Comparison of ENCODE assay signal across 1 cellular context in the genomic region with DNA sequence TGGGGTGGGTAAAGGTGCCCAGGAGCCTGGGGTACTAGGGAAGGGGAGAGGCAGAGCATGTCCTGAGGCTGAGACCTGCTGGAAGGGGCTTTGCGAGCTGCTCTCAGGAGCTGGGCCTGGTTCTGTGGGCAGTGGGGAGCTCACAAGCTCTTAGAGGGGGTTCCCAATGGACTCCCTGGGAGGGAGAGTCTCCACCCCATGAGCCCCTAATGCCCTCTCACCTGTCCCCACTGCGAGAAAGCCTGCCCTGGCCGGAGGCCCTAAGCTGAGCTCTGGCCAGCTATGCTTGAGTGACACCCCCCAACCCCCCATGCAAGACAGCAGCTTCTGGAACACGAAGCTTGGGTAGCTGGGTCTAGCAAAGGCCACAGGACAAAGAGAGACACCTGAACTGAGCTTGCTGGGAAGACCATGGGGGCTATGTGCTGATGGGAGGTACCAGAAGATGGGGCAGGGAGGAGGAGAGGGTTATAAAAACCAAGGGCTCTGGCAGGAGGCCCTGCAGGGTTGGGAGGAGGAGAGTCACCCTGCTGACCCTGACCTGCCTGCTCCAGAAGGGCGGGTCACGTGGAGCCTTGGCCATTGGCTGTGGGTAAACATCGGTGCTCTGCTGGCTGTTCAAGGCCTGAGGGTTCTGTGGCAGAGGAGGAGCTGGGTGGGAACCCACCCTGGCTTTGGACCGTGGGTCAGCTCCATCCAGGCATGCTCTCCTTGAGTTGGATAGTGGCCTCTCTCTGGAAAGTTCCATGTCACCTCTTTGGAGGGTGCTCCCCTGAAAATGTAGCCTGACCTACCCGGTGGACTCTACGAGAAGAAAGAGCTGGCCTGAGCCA.
TF ChIP-seq lines count a peak whose summit lies in the region.

No MANE protein-coding gene starts in this region.

TF ChIP-seq in HepG2, 621 proteins besides CTCF, POLR2A, EP300 and RAD21 (continued from another document and continues in another):
- TF ChIP-seq, protein P1, sequence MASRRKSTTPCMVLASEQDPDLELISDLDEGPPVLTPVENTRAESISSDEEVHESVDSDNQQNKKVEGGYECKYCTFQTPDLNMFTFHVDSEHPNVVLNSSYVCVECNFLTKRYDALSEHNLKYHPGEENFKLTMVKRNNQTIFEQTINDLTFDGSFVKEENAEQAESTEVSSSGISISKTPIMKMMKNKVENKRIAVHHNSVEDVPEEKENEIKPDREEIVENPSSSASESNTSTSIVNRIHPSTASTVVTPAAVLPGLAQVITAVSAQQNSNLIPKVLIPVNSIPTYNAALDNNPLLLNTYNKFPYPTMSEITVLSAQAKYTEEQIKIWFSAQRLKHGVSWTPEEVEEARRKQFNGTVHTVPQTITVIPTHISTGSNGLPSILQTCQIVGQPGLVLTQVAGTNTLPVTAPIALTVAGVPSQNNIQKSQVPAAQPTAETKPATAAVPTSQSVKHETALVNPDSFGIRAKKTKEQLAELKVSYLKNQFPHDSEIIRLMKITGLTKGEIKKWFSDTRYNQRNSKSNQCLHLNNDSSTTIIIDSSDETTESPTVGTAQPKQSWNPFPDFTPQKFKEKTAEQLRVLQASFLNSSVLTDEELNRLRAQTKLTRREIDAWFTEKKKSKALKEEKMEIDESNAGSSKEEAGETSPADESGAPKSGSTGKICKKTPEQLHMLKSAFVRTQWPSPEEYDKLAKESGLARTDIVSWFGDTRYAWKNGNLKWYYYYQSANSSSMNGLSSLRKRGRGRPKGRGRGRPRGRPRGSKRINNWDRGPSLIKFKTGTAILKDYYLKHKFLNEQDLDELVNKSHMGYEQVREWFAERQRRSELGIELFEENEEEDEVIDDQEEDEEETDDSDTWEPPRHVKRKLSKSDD (CRISPR knock-in tag; IDR thresholded peaks at IDR 0.05; ENCODE audit: low read depth), result 0 out of 2 replicates have a peak, but pooled peaks have one; percentile 42
- no peak for TF ChIP-seq ZMYM3 (CRISPR knock-in tag; IDR thresholded peaks at IDR 0.05)
- no peak for TF ChIP-seq HMG20B (CRISPR knock-in tag; conservative IDR thresholded peaks at IDR 0.05)
- TF ChIP-seq ZBTB7B (CRISPR knock-in tag; IDR thresholded peaks at IDR 0.05), result peak; percentile 75; the same call in 1 of the 2 replicates
- no peak for TF ChIP-seq TBX3 (IDR thresholded peaks at IDR 0.05; ENCODE audit: borderline replicate concordance)
- TF ChIP-seq XRCC5 (optimal IDR thresholded peaks at IDR 0.05; ENCODE audit: low read length), result no peak
- TF ChIP-seq U2AF1 (optimal IDR thresholded peaks at IDR 0.05; ENCODE audit: low read depth, low read length), result no peak
- peak; percentile 27; the same call in 1 of the 2 replicates for TF ChIP-seq HIVEP1 (CRISPR knock-in tag; IDR thresholded peaks at IDR 0.05)
- no peak for TF ChIP-seq HNRNPH1 (optimal IDR thresholded peaks at IDR 0.05; ENCODE audit: low read depth, low read length)
- TF ChIP-seq ZBTB20 (CRISPR knock-in tag; IDR thresholded peaks at IDR 0.05; ENCODE audit: borderline replicate concordance, low read depth), result 0 out of 2 replicates have a peak, but pooled peaks have one; percentile 27
- TF ChIP-seq FOXK2 (IDR thresholded peaks at IDR 0.05), result no peak
- TF ChIP-seq, protein P2, sequence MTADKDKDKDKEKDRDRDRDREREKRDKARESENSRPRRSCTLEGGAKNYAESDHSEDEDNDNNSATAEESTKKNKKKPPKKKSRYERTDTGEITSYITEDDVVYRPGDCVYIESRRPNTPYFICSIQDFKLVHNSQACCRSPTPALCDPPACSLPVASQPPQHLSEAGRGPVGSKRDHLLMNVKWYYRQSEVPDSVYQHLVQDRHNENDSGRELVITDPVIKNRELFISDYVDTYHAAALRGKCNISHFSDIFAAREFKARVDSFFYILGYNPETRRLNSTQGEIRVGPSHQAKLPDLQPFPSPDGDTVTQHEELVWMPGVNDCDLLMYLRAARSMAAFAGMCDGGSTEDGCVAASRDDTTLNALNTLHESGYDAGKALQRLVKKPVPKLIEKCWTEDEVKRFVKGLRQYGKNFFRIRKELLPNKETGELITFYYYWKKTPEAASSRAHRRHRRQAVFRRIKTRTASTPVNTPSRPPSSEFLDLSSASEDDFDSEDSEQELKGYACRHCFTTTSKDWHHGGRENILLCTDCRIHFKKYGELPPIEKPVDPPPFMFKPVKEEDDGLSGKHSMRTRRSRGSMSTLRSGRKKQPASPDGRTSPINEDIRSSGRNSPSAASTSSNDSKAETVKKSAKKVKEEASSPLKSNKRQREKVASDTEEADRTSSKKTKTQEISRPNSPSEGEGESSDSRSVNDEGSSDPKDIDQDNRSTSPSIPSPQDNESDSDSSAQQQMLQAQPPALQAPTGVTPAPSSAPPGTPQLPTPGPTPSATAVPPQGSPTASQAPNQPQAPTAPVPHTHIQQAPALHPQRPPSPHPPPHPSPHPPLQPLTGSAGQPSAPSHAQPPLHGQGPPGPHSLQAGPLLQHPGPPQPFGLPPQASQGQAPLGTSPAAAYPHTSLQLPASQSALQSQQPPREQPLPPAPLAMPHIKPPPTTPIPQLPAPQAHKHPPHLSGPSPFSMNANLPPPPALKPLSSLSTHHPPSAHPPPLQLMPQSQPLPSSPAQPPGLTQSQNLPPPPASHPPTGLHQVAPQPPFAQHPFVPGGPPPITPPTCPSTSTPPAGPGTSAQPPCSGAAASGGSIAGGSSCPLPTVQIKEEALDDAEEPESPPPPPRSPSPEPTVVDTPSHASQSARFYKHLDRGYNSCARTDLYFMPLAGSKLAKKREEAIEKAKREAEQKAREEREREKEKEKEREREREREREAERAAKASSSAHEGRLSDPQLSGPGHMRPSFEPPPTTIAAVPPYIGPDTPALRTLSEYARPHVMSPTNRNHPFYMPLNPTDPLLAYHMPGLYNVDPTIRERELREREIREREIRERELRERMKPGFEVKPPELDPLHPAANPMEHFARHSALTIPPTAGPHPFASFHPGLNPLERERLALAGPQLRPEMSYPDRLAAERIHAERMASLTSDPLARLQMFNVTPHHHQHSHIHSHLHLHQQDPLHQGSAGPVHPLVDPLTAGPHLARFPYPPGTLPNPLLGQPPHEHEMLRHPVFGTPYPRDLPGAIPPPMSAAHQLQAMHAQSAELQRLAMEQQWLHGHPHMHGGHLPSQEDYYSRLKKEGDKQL (CRISPR knock-in tag; IDR thresholded peaks at IDR 0.05; ENCODE audit: low read depth), result no peak
- no peak for TF ChIP-seq ZNF160 (CRISPR knock-in tag; IDR thresholded peaks at IDR 0.05)
- TF ChIP-seq, protein P3, sequence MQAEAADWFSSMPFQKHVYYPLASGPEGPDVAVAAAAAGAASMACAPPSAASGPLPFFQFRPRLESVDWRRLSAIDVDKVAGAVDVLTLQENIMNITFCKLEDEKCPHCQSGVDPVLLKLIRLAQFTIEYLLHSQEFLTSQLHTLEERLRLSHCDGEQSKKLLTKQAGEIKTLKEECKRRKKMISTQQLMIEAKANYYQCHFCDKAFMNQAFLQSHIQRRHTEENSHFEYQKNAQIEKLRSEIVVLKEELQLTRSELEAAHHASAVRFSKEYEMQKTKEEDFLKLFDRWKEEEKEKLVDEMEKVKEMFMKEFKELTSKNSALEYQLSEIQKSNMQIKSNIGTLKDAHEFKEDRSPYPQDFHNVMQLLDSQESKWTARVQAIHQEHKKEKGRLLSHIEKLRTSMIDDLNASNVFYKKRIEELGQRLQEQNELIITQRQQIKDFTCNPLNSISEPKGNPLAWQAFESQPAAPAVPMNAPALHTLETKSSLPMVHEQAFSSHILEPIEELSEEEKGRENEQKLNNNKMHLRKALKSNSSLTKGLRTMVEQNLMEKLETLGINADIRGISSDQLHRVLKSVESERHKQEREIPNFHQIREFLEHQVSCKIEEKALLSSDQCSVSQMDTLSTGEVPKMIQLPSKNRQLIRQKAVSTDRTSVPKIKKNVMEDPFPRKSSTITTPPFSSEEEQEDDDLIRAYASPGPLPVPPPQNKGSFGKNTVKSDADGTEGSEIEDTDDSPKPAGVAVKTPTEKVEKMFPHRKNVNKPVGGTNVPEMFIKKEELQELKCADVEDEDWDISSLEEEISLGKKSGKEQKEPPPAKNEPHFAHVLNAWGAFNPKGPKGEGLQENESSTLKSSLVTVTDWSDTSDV (CRISPR knock-in tag; IDR thresholded peaks at IDR 0.05), result peak; percentile 48; the same call in 1 of the 2 replicates
- TF ChIP-seq SRF (IDR thresholded peaks at IDR 0.05; ENCODE audit: low read depth, low read length), result no peak
- TF ChIP-seq MXI1 (IDR thresholded peaks at IDR 0.05; ENCODE audit: borderline replicate concordance, low read depth, low read length), result no peak; the same call in 2 of the 3 replicates
- TF ChIP-seq, protein P4, sequence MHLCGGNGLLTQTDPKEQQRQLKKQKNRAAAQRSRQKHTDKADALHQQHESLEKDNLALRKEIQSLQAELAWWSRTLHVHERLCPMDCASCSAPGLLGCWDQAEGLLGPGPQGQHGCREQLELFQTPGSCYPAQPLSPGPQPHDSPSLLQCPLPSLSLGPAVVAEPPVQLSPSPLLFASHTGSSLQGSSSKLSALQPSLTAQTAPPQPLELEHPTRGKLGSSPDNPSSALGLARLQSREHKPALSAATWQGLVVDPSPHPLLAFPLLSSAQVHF (CRISPR knock-in tag; IDR thresholded peaks at IDR 0.05), result no peak
- TF ChIP-seq, protein P5, sequence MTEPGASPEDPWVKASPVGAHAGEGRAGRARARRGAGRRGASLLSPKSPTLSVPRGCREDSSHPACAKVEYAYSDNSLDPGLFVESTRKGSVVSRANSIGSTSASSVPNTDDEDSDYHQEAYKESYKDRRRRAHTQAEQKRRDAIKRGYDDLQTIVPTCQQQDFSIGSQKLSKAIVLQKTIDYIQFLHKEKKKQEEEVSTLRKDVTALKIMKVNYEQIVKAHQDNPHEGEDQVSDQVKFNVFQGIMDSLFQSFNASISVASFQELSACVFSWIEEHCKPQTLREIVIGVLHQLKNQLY (CRISPR knock-in tag; IDR thresholded peaks at IDR 0.05), result peak; percentile 72; the same call in 1 of the 2 replicates
- TF ChIP-seq ISL2 (CRISPR knock-in tag; IDR thresholded peaks at IDR 0.05), result no peak
- TF ChIP-seq ZNF333 (CRISPR knock-in tag; IDR thresholded peaks at IDR 0.05; ENCODE audit: borderline replicate concordance), result no peak
- TF ChIP-seq PHB2 (IDR thresholded peaks at IDR 0.05; ENCODE audit: partially characterized antibody), result no peak
- TF ChIP-seq, protein P6, sequence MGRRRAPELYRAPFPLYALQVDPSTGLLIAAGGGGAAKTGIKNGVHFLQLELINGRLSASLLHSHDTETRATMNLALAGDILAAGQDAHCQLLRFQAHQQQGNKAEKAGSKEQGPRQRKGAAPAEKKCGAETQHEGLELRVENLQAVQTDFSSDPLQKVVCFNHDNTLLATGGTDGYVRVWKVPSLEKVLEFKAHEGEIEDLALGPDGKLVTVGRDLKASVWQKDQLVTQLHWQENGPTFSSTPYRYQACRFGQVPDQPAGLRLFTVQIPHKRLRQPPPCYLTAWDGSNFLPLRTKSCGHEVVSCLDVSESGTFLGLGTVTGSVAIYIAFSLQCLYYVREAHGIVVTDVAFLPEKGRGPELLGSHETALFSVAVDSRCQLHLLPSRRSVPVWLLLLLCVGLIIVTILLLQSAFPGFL (CRISPR knock-in tag; IDR thresholded peaks at IDR 0.05), result no peak
- TF ChIP-seq, protein P7, sequence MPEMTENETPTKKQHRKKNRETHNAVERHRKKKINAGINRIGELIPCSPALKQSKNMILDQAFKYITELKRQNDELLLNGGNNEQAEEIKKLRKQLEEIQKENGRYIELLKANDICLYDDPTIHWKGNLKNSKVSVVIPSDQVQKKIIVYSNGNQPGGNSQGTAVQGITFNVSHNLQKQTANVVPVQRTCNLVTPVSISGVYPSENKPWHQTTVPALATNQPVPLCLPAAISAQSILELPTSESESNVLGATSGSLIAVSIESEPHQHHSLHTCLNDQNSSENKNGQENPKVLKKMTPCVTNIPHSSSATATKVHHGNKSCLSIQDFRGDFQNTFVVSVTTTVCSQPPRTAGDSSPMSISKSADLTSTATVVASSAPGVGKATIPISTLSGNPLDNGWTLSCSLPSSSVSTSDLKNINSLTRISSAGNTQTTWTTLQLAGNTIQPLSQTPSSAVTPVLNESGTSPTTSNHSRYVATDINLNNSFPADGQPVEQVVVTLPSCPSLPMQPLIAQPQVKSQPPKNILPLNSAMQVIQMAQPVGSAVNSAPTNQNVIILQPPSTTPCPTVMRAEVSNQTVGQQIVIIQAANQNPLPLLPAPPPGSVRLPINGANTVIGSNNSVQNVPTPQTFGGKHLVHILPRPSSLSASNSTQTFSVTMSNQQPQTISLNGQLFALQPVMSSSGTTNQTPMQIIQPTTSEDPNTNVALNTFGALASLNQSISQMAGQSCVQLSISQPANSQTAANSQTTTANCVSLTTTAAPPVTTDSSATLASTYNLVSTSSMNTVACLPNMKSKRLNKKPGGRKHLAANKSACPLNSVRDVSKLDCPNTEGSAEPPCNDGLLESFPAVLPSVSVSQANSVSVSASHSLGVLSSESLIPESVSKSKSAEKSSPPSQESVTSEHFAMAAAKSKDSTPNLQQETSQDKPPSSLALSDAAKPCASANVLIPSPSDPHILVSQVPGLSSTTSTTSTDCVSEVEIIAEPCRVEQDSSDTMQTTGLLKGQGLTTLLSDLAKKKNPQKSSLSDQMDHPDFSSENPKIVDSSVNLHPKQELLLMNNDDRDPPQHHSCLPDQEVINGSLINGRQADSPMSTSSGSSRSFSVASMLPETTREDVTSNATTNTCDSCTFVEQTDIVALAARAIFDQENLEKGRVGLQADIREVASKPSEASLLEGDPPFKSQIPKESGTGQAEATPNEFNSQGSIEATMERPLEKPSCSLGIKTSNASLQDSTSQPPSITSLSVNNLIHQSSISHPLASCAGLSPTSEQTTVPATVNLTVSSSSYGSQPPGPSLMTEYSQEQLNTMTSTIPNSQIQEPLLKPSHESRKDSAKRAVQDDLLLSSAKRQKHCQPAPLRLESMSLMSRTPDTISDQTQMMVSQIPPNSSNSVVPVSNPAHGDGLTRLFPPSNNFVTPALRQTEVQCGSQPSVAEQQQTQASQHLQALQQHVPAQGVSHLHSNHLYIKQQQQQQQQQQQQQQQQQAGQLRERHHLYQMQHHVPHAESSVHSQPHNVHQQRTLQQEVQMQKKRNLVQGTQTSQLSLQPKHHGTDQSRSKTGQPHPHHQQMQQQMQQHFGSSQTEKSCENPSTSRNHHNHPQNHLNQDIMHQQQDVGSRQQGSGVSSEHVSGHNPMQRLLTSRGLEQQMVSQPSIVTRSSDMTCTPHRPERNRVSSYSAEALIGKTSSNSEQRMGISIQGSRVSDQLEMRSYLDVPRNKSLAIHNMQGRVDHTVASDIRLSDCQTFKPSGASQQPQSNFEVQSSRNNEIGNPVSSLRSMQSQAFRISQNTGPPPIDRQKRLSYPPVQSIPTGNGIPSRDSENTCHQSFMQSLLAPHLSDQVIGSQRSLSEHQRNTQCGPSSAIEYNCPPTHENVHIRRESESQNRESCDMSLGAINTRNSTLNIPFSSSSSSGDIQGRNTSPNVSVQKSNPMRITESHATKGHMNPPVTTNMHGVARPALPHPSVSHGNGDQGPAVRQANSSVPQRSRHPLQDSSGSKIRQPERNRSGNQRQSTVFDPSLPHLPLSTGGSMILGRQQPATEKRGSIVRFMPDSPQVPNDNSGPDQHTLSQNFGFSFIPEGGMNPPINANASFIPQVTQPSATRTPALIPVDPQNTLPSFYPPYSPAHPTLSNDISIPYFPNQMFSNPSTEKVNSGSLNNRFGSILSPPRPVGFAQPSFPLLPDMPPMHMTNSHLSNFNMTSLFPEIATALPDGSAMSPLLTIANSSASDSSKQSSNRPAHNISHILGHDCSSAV (CRISPR knock-in tag; IDR thresholded peaks at IDR 0.05; ENCODE audit: borderline replicate concordance), result no peak
- TF ChIP-seq, protein P8, sequence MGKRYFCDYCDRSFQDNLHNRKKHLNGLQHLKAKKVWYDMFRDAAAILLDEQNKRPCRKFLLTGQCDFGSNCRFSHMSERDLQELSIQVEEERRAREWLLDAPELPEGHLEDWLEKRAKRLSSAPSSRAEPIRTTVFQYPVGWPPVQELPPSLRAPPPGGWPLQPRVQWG (CRISPR knock-in tag; IDR thresholded peaks at IDR 0.05; ENCODE audit: borderline replicate concordance, low read depth), result no peak
- no peak for TF ChIP-seq DR1 (CRISPR knock-in tag; IDR thresholded peaks at IDR 0.05)
- no peak for TF ChIP-seq ZNF737 (CRISPR knock-in tag; IDR thresholded peaks at IDR 0.05; ENCODE audit: borderline replicate concordance)
- no peak for TF ChIP-seq ZBTB7A (CRISPR knock-in tag; IDR thresholded peaks at IDR 0.05)
- no peak for TF ChIP-seq TAF15 (IDR thresholded peaks at IDR 0.05; ENCODE audit: low read depth, low read length, poor library complexity, severe bottlenecking)
- TF ChIP-seq ZFP82 (CRISPR knock-in tag; IDR thresholded peaks at IDR 0.05; ENCODE audit: borderline replicate concordance), result no peak
- no peak for TF ChIP-seq ZNF558 (CRISPR knock-in tag; IDR thresholded peaks at IDR 0.05; ENCODE audit: borderline replicate concordance)
- TF ChIP-seq ZNF143 (CRISPR knock-in tag; IDR thresholded peaks at IDR 0.05), result no peak
